ENCODE assay signal across 2 cellular contexts in genomic region chr6:151428336-151428735, GRCh38.
TF ChIP-seq lines count a peak whose summit lies in the region.

No MANE protein-coding gene starts in this region.

TF ChIP-seq in HepG2, 621 proteins besides CTCF, POLR2A, EP300 and RAD21:
- no peak for TF ChIP-seq CBX5 (CRISPR knock-in tag; IDR thresholded peaks at IDR 0.05; ENCODE audit: borderline replicate concordance)
- TF ChIP-seq POLR2G (IDR thresholded peaks at IDR 0.05; ENCODE audit: low read depth, low read length): 0 out of 2 replicates have a peak, but pooled peaks have one; percentile 28
- TF ChIP-seq ZNF737 (CRISPR knock-in tag; IDR thresholded peaks at IDR 0.05; ENCODE audit: borderline replicate concordance): no peak
- peak; percentile 59; the same call in 1 of the 2 replicates for TF ChIP-seq CEBPB (IDR thresholded peaks at IDR 0.05; ENCODE audit: borderline replicate concordance, low read depth, low read length)
- no peak for TF ChIP-seq ZBTB42 (CRISPR knock-in tag; IDR thresholded peaks at IDR 0.05)
- TF ChIP-seq HDAC6 (IDR thresholded peaks at IDR 0.05; ENCODE audit: low read depth, low read length): no peak
- no peak for TF ChIP-seq HIVEP1 (CRISPR knock-in tag; IDR thresholded peaks at IDR 0.05)
- no peak for TF ChIP-seq ZC3H13 (CRISPR knock-in tag; IDR thresholded peaks at IDR 0.05)
- no peak for TF ChIP-seq SMAD1 (CRISPR knock-in tag; IDR thresholded peaks at IDR 0.05; ENCODE audit: borderline replicate concordance, low read depth)

TF ChIP-seq in K562, 482 proteins besides CTCF, POLR2A, EP300 and RAD21:
- TF ChIP-seq CEBPG (CRISPR knock-in tag; IDR thresholded peaks at IDR 0.05) (peak; percentile 27; the same call in 1 of the 2 replicates), CEBPG (tag; conservative IDR thresholded peaks at IDR 0.05 in 1 of 2, IDR thresholded peaks at IDR 0.05 in 1 of 2) (peak in 1 of 2 experiments; percentile 10; a peak in 1 of 4 replicates), BCOR (IDR thresholded peaks at IDR 0.05) (no peak), CEBPB (tag; IDR thresholded peaks at IDR 0.05) (peak; percentile 42; the same call in 1 of the 2 replicates), ATF3 (IDR thresholded peaks at IDR 0.05) (0 out of 2 replicates have a peak, but pooled peaks have one; percentile 6), ATF3 (CRISPR knock-in tag; conservative IDR thresholded peaks at IDR 0.05) (no peak), LEF1 (IDR thresholded peaks at IDR 0.05) (no peak), HSF4 (CRISPR knock-in tag; IDR thresholded peaks at IDR 0.05; ENCODE audit: borderline replicate concordance) (no peak)
TF ChIP-seq in K562: peak in this region for 3.
